Comparison of ENCODE assay signal across 1 cellular context in the genomic region with DNA sequence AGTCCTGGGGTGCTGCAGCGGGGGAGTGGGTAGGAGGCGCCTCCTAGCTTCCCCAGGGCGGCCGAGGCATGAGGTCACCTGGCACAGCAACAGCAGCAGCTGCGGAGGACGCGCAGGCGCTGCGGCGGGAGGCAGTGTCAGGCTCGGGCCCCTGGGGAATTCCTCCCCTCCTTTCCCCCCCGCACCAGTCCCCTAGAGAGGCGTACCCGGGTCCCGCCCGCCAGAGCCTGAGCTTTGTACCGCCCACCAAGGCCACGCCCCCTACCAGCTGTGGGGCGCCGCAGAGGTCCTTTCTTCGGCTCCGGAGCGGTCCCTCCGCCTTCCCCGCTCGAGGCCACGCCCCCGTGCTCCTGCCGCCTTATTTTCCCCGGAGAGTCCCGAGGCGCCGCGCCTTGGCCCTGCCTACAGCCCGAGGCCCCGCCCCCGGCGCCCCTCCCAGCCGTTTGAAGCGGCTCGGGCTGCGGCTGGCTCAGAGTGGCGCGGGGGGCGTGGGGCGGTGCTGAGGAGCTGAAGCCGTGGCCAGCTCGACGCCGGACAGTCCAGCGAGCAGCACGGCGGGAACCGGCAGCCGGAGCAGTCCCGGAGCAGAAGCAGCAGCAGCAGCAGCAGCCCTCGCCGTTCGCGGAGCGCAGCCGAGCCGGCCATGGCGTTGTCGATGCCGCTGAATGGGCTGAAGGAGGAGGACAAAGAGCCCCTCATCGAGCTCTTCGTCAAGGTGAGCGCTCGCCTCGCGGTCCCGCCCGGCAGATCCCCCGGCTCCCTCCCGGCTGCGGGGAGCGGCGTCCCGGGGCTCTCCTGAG.
A peak's percentile ranks its signal among the peaks of the same experiment; 100 is the strongest.
TF ChIP-seq lines count a peak whose summit lies in the region.

A gene (plus strand): TSS at position 537 of the 800 bp plus-strand sequence. CDS start 107 bp downstream, at position 644.

TF ChIP-seq in K562, 482 proteins besides CTCF, POLR2A, EP300 and RAD21 (continued from another document and continues in another):
- TF ChIP-seq, protein P1, sequence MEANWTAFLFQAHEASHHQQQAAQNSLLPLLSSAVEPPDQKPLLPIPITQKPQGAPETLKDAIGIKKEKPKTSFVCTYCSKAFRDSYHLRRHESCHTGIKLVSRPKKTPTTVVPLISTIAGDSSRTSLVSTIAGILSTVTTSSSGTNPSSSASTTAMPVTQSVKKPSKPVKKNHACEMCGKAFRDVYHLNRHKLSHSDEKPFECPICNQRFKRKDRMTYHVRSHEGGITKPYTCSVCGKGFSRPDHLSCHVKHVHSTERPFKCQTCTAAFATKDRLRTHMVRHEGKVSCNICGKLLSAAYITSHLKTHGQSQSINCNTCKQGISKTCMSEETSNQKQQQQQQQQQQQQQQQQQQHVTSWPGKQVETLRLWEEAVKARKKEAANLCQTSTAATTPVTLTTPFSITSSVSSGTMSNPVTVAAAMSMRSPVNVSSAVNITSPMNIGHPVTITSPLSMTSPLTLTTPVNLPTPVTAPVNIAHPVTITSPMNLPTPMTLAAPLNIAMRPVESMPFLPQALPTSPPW (CRISPR knock-in tag; IDR thresholded peaks at IDR 0.05), result peak; percentile 99
- TF ChIP-seq ZNF146 (CRISPR knock-in tag; IDR thresholded peaks at IDR 0.05; ENCODE audit: unreplicated experiment) (no peak), GABPA (tag; conservative IDR thresholded peaks at IDR 0.05; ENCODE audit: low read depth) (peak; percentile 26; the same call in 1 of the 2 replicates), FOXJ3 (CRISPR knock-in tag; IDR thresholded peaks at IDR 0.05) (no peak), ZNF174 (CRISPR knock-in tag; IDR thresholded peaks at IDR 0.05) (no peak), CREM (IDR thresholded peaks at IDR 0.05; ENCODE audit: low read depth) (peak; percentile 82; the same call in 1 of the 2 replicates), HIVEP1 (CRISPR knock-in tag; IDR thresholded peaks at IDR 0.05) (peak; percentile 93), YY1 (IDR thresholded peaks at IDR 0.05; ENCODE audit: borderline replicate concordance in 1 of 3, control insufficient read depth in 1 of 3, extremely low read depth in 1 of 3, insufficient read depth in 3 of 3, insufficient read length in 1 of 3, insufficient replicate concordance in 2 of 3, low read depth in 1 of 3, low read length in 2 of 3) (peak in 1 of 3 experiments; percentile 55), TEAD4 (IDR thresholded peaks at IDR 0.05; ENCODE audit: low read length) (peak; percentile 37; the same call in 1 of the 2 replicates), TEAD4 (CRISPR knock-in tag; IDR thresholded peaks at IDR 0.05; ENCODE audit: borderline replicate concordance) (no peak), CBFA2T3 (IDR thresholded peaks at IDR 0.05) (peak; percentile 54), MXI1 (IDR thresholded peaks at IDR 0.05; ENCODE audit: low read depth, low read length) (peak; percentile 39; the same call in 1 of the 2 replicates), XRCC5 (IDR thresholded peaks at IDR 0.05; ENCODE audit: low read depth, low read length) (peak; percentile 77; the same call in 1 of the 2 replicates), POLR2AphosphoS5 (IDR thresholded peaks at IDR 0.05; ENCODE audit: control insufficient read depth, insufficient read depth, low read depth, low read length) (peak; percentile 76), ZC3H8 (IDR thresholded peaks at IDR 0.05) (no peak), STAT5A (IDR thresholded peaks at IDR 0.05; ENCODE audit: borderline replicate concordance, low read length) (no peak), SP1 (CRISPR knock-in tag; IDR thresholded peaks at IDR 0.05) (peak; percentile 99), NR3C1 (CRISPR knock-in tag; IDR thresholded peaks at IDR 0.05) (no peak), RHOXF2B (CRISPR knock-in tag; conservative IDR thresholded peaks at IDR 0.05) (no peak), LEF1 (IDR thresholded peaks at IDR 0.05) (peak; percentile 9; the same call in 1 of the 2 replicates), PML (IDR thresholded peaks at IDR 0.05; ENCODE audit: low read length) (peak; percentile 64; the same call in 1 of the 2 replicates), ZEB2 (IDR thresholded peaks at IDR 0.05) (peak; percentile 5; the same call in 1 of the 2 replicates), ZBTB1 (CRISPR knock-in tag; IDR thresholded peaks at IDR 0.05; ENCODE audit: borderline replicate concordance, low read depth) (peak; percentile 66; the same call in 1 of the 2 replicates), HMGN3 (IDR thresholded peaks at IDR 0.05; ENCODE audit: borderline replicate concordance, extremely low read depth, insufficient read length, low read depth, low read length) (peak; percentile 98), MTA3 (IDR thresholded peaks at IDR 0.05; ENCODE audit: borderline replicate concordance) (peak; percentile 94)
- TF ChIP-seq, protein P2, sequence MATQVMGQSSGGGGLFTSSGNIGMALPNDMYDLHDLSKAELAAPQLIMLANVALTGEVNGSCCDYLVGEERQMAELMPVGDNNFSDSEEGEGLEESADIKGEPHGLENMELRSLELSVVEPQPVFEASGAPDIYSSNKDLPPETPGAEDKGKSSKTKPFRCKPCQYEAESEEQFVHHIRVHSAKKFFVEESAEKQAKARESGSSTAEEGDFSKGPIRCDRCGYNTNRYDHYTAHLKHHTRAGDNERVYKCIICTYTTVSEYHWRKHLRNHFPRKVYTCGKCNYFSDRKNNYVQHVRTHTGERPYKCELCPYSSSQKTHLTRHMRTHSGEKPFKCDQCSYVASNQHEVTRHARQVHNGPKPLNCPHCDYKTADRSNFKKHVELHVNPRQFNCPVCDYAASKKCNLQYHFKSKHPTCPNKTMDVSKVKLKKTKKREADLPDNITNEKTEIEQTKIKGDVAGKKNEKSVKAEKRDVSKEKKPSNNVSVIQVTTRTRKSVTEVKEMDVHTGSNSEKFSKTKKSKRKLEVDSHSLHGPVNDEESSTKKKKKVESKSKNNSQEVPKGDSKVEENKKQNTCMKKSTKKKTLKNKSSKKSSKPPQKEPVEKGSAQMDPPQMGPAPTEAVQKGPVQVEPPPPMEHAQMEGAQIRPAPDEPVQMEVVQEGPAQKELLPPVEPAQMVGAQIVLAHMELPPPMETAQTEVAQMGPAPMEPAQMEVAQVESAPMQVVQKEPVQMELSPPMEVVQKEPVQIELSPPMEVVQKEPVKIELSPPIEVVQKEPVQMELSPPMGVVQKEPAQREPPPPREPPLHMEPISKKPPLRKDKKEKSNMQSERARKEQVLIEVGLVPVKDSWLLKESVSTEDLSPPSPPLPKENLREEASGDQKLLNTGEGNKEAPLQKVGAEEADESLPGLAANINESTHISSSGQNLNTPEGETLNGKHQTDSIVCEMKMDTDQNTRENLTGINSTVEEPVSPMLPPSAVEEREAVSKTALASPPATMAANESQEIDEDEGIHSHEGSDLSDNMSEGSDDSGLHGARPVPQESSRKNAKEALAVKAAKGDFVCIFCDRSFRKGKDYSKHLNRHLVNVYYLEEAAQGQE (CRISPR knock-in tag; IDR thresholded peaks at IDR 0.05; ENCODE audit: low read depth), result peak; percentile 80
- TF ChIP-seq, protein P3, sequence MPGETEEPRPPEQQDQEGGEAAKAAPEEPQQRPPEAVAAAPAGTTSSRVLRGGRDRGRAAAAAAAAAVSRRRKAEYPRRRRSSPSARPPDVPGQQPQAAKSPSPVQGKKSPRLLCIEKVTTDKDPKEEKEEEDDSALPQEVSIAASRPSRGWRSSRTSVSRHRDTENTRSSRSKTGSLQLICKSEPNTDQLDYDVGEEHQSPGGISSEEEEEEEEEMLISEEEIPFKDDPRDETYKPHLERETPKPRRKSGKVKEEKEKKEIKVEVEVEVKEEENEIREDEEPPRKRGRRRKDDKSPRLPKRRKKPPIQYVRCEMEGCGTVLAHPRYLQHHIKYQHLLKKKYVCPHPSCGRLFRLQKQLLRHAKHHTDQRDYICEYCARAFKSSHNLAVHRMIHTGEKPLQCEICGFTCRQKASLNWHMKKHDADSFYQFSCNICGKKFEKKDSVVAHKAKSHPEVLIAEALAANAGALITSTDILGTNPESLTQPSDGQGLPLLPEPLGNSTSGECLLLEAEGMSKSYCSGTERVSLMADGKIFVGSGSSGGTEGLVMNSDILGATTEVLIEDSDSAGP (CRISPR knock-in tag; IDR thresholded peaks at IDR 0.05), result peak; percentile 55; the same call in 1 of the 2 replicates
- TF ChIP-seq, protein P4, sequence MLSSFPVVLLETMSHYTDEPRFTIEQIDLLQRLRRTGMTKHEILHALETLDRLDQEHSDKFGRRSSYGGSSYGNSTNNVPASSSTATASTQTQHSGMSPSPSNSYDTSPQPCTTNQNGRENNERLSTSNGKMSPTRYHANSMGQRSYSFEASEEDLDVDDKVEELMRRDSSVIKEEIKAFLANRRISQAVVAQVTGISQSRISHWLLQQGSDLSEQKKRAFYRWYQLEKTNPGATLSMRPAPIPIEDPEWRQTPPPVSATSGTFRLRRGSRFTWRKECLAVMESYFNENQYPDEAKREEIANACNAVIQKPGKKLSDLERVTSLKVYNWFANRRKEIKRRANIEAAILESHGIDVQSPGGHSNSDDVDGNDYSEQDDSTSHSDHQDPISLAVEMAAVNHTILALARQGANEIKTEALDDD (IDR thresholded peaks at IDR 0.05), result no peak
- TF ChIP-seq, protein P5, sequence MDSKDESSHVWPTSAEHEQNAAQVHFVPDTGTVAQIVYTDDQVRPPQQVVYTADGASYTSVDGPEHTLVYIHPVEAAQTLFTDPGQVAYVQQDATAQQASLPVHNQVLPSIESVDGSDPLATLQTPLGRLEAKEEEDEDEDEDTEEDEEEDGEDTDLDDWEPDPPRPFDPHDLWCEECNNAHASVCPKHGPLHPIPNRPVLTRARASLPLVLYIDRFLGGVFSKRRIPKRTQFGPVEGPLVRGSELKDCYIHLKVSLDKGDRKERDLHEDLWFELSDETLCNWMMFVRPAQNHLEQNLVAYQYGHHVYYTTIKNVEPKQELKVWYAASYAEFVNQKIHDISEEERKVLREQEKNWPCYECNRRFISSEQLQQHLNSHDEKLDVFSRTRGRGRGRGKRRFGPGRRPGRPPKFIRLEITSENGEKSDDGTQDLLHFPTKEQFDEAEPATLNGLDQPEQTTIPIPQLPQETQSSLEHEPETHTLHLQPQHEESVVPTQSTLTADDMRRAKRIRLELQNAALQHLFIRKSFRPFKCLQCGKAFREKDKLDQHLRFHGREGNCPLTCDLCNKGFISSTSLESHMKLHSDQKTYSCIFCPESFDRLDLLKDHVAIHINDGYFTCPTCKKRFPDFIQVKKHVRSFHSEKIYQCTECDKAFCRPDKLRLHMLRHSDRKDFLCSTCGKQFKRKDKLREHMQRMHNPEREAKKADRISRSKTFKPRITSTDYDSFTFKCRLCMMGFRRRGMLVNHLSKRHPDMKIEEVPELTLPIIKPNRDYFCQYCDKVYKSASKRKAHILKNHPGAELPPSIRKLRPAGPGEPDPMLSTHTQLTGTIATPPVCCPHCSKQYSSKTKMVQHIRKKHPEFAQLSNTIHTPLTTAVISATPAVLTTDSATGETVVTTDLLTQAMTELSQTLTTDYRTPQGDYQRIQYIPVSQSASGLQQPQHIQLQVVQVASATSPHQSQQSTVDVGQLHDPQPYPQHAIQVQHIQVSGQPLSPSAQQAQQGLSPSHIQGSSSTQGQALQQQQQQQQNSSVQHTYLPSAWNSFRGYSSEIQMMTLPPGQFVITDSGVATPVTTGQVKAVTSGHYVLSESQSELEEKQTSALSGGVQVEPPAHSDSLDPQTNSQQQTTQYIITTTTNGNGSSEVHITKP (IDR thresholded peaks at IDR 0.05; ENCODE audit: partially characterized antibody), result peak; percentile 57
- TF ChIP-seq, protein P6, sequence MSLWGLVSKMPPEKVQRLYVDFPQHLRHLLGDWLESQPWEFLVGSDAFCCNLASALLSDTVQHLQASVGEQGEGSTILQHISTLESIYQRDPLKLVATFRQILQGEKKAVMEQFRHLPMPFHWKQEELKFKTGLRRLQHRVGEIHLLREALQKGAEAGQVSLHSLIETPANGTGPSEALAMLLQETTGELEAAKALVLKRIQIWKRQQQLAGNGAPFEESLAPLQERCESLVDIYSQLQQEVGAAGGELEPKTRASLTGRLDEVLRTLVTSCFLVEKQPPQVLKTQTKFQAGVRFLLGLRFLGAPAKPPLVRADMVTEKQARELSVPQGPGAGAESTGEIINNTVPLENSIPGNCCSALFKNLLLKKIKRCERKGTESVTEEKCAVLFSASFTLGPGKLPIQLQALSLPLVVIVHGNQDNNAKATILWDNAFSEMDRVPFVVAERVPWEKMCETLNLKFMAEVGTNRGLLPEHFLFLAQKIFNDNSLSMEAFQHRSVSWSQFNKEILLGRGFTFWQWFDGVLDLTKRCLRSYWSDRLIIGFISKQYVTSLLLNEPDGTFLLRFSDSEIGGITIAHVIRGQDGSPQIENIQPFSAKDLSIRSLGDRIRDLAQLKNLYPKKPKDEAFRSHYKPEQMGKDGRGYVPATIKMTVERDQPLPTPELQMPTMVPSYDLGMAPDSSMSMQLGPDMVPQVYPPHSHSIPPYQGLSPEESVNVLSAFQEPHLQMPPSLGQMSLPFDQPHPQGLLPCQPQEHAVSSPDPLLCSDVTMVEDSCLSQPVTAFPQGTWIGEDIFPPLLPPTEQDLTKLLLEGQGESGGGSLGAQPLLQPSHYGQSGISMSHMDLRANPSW (CRISPR knock-in tag; IDR thresholded peaks at IDR 0.05), result peak; percentile 98
- TF ChIP-seq, protein P7, sequence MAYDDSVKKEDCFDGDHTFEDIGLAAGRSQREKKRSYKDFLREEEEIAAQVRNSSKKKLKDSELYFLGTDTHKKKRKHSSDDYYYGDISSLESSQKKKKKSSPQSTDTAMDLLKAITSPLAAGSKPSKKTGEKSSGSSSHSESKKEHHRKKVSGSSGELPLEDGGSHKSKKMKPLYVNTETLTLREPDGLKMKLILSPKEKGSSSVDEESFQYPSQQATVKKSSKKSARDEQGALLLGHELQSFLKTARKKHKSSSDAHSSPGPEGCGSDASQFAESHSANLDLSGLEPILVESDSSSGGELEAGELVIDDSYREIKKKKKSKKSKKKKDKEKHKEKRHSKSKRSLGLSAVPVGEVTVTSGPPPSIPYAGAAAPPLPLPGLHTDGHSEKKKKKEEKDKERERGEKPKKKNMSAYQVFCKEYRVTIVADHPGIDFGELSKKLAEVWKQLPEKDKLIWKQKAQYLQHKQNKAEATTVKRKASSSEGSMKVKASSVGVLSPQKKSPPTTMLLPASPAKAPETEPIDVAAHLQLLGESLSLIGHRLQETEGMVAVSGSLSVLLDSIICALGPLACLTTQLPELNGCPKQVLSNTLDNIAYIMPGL (CRISPR knock-in tag; IDR thresholded peaks at IDR 0.05), result peak; percentile 83; the same call in 1 of the 2 replicates
- TF ChIP-seq, protein P8, sequence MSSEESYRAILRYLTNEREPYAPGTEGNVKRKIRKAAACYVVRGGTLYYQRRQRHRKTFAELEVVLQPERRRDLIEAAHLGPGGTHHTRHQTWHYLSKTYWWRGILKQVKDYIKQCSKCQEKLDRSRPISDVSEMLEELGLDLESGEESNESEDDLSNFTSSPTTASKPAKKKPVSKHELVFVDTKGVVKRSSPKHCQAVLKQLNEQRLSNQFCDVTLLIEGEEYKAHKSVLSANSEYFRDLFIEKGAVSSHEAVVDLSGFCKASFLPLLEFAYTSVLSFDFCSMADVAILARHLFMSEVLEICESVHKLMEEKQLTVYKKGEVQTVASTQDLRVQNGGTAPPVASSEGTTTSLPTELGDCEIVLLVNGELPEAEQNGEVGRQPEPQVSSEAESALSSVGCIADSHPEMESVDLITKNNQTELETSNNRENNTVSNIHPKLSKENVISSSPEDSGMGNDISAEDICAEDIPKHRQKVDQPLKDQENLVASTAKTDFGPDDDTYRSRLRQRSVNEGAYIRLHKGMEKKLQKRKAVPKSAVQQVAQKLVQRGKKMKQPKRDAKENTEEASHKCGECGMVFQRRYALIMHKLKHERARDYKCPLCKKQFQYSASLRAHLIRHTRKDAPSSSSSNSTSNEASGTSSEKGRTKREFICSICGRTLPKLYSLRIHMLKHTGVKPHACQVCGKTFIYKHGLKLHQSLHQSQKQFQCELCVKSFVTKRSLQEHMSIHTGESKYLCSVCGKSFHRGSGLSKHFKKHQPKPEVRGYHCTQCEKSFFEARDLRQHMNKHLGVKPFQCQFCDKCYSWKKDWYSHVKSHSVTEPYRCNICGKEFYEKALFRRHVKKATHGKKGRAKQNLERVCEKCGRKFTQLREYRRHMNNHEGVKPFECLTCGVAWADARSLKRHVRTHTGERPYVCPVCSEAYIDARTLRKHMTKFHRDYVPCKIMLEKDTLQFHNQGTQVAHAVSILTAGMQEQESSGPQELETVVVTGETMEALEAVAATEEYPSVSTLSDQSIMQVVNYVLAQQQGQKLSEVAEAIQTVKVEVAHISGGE (CRISPR knock-in tag; IDR thresholded peaks at IDR 0.05), result peak in 1 of 3 experiments; percentile 85; a peak in 2 of 6 replicates
